ENCODE assay signal across 1 cellular context in genomic region chr2:176078440-176079284, GRCh38.
TF ChIP-seq lines count a peak whose summit lies in the region.

No MANE protein-coding gene starts in this region.

TF ChIP-seq in GM23338, 12 proteins besides CTCF, POLR2A, EP300 and RAD21:
- TF ChIP-seq ETS1 (IDR thresholded peaks at IDR 0.05): no peak
- peak; percentile 68 for TF ChIP-seq EZH2phosphoT487 (IDR thresholded peaks at IDR 0.05; ENCODE audit: unreplicated experiment)
- peak; percentile 82 for TF ChIP-seq EZH2 (IDR thresholded peaks at IDR 0.05; ENCODE audit: low read depth, unreplicated experiment)
- TF ChIP-seq ZNF462 (CRISPR knock-in tag; IDR thresholded peaks at IDR 0.05): no peak
